21 cellular contexts compared by ENCODE assay signal in genomic region chr17:50048146-50048720, GRCh38. TPM values are rescaled to one million over a fixed set of nuclear protein-coding genes. Genes with fewer than 3 reads are reported as not detected.
DNase-seq lines count a peak whose midpoint lies in the region; ATAC-seq and TF ChIP-seq lines count a peak whose summit lies in the region.
"Had no signal": no experiment of that assay in that cellular context is flagged by ENCODE, and none has a peak within 500 bp of the region (broad histone marks: within the 10 kb centered on the region; RNA-seq: fewer than 3 reads in every experiment).

No MANE protein-coding gene starts in this region.

- ATAC-seq in foreskin keratinocyte (no peak), left lung (no peak)
- ATAC-seq: gastroesophageal sphincter, right lobe of liver, WTC11 had no signal

- H3K9ac ChIP-seq in HUES48 (ENCODE audit: low read depth, low read length), result no peak overlapping the region

- no peak for TF ChIP-seq CTCF in foreskin keratinocyte (conservative IDR thresholded peaks at IDR 0.05)
- TF ChIP-seq CTCF in left lung (IDR thresholded peaks at IDR 0.05), result no peak

- H3K4me3 ChIP-seq in ACC112 (ENCODE audit: low read depth, low read length), result no peak overlapping the region
- H3K4me3 ChIP-seq in HUES48 (ENCODE audit: low read depth, low read length), result no peak overlapping the region
- no peak overlapping the region for H3K4me3 ChIP-seq in mesodermal cell (ENCODE audit: extremely low read depth, insufficient read depth, low read length, poor library complexity, severe bottlenecking)
- no peak overlapping the region for H3K4me3 ChIP-seq in left lung
- H3K4me3 ChIP-seq: gastroesophageal sphincter, right lobe of liver, tibial artery had no signal

- no peaks in the 10 kb centered on the region for H3K27me3 ChIP-seq in ACC112 (ENCODE audit: insufficient read depth, low read length)
- H3K27me3 ChIP-seq in HUES48 (ENCODE audit: control insufficient read depth, insufficient read depth, low read length), result no peaks in the 10 kb centered on the region
- H3K27me3 ChIP-seq in foreskin keratinocyte, result no peaks in the 10 kb centered on the region
- H3K27me3 ChIP-seq in left lung, result peaks cover 0 to under 1% of the 10 kb centered on the region in 2 donors
- H3K27me3 ChIP-seq: gastroesophageal sphincter, right lobe of liver, tibial artery had no signal

- no peak overlapping the region for H2AFZ ChIP-seq in ACC112 (ENCODE audit: low read length, unreplicated experiment)

- H3K27ac ChIP-seq in ACC112 (ENCODE audit: low read depth, low read length) (peak overlapping the region; percentile 79), HUES48 (ENCODE audit: low read depth, low read length) (peak overlapping the region; percentile 75), mesodermal cell (ENCODE audit: low read depth, low read length, severe bottlenecking) (peak overlapping the region; percentile 78), foreskin keratinocyte (no peak overlapping the region), left lung (peak overlapping the region in 1 of 2 donors; percentile 69)
- H3K27ac ChIP-seq: right lobe of liver had no signal

- H3K36me3 ChIP-seq in ACC112 (ENCODE audit: insufficient read depth, low read length) (no peaks in the 10 kb centered on the region), HUES48 (ENCODE audit: control insufficient read depth, insufficient read depth, low read length) (no peaks in the 10 kb centered on the region), mesodermal cell (ENCODE audit: control insufficient read depth, insufficient read depth, low read length) (no peaks in the 10 kb centered on the region), left lung (no peaks in the 10 kb centered on the region)
- H3K36me3 ChIP-seq: gastroesophageal sphincter, right lobe of liver, tibial artery had no signal

- intact Hi-C loops in left lung (cut with DNase I), result no loop called here

- H3K4me1 ChIP-seq in ACC112 (ENCODE audit: control insufficient read depth, insufficient read depth, low read length, unreplicated experiment), result peaks cover 82% of the 10 kb centered on the region
- H3K4me1 ChIP-seq in HUES48 (ENCODE audit: control insufficient read depth, insufficient read depth, low read length), result peaks cover 26% of the 10 kb centered on the region
- H3K4me1 ChIP-seq in mesodermal cell (ENCODE audit: control insufficient read depth, insufficient read depth, low read length, poor library complexity, severe bottlenecking), result peaks cover 59% of the 10 kb centered on the region
- peaks cover 35% of the 10 kb centered on the region for H3K4me1 ChIP-seq in foreskin keratinocyte
- H3K4me1 ChIP-seq in left lung, result peaks cover 18 to 69% of the 10 kb centered on the region in 2 donors
- H3K4me1 ChIP-seq: right lobe of liver had no signal

- no peaks in the 10 kb centered on the region for H3K9me3 ChIP-seq in HUES48 (ENCODE audit: control insufficient read depth, insufficient read depth, low read length)
- no peaks in the 10 kb centered on the region for H3K9me3 ChIP-seq in mesodermal cell (ENCODE audit: control insufficient read depth, low read length)
- no peaks in the 10 kb centered on the region for H3K9me3 ChIP-seq in left lung
- H3K9me3 ChIP-seq: gastroesophageal sphincter, right lobe of liver, tibial artery had no signal

- no peaks in the 10 kb centered on the region for H3K79me2 ChIP-seq in ACC112 (ENCODE audit: control insufficient read depth, insufficient read depth, low read length, unreplicated experiment)

- DNase-seq in astrocyte of the hippocampus (ENCODE audit: low read depth, low spot score), result peak; percentile 81
- no peak for DNase-seq in foreskin keratinocyte
- DNase-seq in left lung, result no peak
- DNase-seq in HUDEP-2 (lab: John Stamatoyannopoulos, UW; ENCODE audit: unreplicated experiment in 76 of 76), result no peak
- DNase-seq in amniotic stem cell (lab: John Stamatoyannopoulos, UW), result no peak
- DNase-seq: DMS79 treated with DMSO at 0.1 percent for 48 hours; Karpas-422; NCI-H1105 treated with DMSO at 0.1 percent for 48 hours; NCI-H526 treated with DMSO at 0.1 percent for 48 hours; occipital lobe; stimulated activated naive CD4-positive, alpha-beta T cell treated with Interleukin-2 at 50 U/mL for 16 hours had no signal

- 97% methylated on average over 13 to 15 of the region's 17 CpGs for WGBS in mesodermal cell (ENCODE audit: insufficient coverage in 2 of 2), 2 experiments

RNA-seq across cellular contexts. Expression of gene ITGA3, which starts 7.7 kb away (rescaled TPM):
- 108 TPM for polyA plus RNA-seq in mesodermal cell (2013, experiment 1 of 2)
- polyA plus RNA-seq in mesodermal cell (2013, experiment 2 of 2), result 102 TPM
- total RNA-seq in foreskin keratinocyte (1,046 and 1,112 TPM in 2 replicates), left lung (100 to 1,000 TPM; 182 to 311 TPM)
- 633 and 656 TPM in 2 replicates for polyA plus RNA-seq in foreskin keratinocyte

RNA-seq across cellular contexts. Expression of gene PDK2, which starts 46.9 kb away (rescaled TPM):
- polyA plus RNA-seq in mesodermal cell (2013, experiment 1 of 2), result 34.0 TPM
- polyA plus RNA-seq in mesodermal cell (2013, experiment 2 of 2), result 27.2 TPM
- total RNA-seq in foreskin keratinocyte, result 7.3 and 7.5 TPM in 2 replicates
- 6.9 and 7.5 TPM in 2 replicates for polyA plus RNA-seq in foreskin keratinocyte
- total RNA-seq in left lung, result 10 to 100 TPM; 20.7 to 32.0 TPM

RNA-seq across cellular contexts. Expression of gene DLX3, which starts 53.2 kb away (rescaled TPM):
- polyA plus RNA-seq in mesodermal cell (2013, experiment 1 of 2), result 1.9 TPM
- polyA plus RNA-seq in mesodermal cell (2013, experiment 2 of 2), result 1.2 TPM
- total RNA-seq in foreskin keratinocyte (1.2 and 1.3 TPM in 2 replicates), left lung (under 1 TPM; 0.52 to 0.67 TPM)
- 1.7 and 1.9 TPM in 2 replicates for polyA plus RNA-seq in foreskin keratinocyte
- total RNA-seq: dermis microvascular lymphatic vessel endothelial cell; gastroesophageal sphincter; occipital lobe; right lobe of liver; SK-MEL-5; T-helper 2 cell treated with Interferon-gamma antibody and Interleukin-4, amounts not matched to agents 100 ng/mL and 5 ng/mL, for 36 hours had no signal
